Comparison of ENCODE assay signal across 19 cellular contexts in genomic region chr3:76308541-76308940, GRCh38.
"Had no signal": no experiment of that assay in that cellular context is flagged by ENCODE, and none has a peak within 500 bp of the region (broad histone marks: within the 10 kb centered on the region; RNA-seq: fewer than 3 reads in every experiment).

No MANE protein-coding gene starts in this region.

- H3K36me3 ChIP-seq: breast epithelium, esophagus squamous epithelium, neutrophil, right atrium auricular region, spleen, upper lobe of left lung had no signal

- DNase-seq: activated CD4-positive, alpha-beta T cell treated with anti-CD3 and anti-CD28 coated beads for 1 hour; activated CD4-positive, alpha-beta T cell treated with anti-CD3 and anti-CD28 coated beads, Interleukin-2, amount 50 U/mL, for 48 hours; activated gamma-delta T cell; activated T-cell treated with anti-CD3 and anti-CD28 coated beads, Interleukin-2, amount 50 U/mL, for 4 hours; anterior cingulate cortex; esophagus squamous epithelium; glutamatergic neuron; immature natural killer cell; left colon; naive thymus-derived CD4-positive, alpha-beta T cell; spleen; stimulated activated CD4-positive, alpha-beta T cell treated with anti-CD3 and anti-CD28 coated beads, Interleukin-2, amount 100 ng/mL, for 24 hours; stimulated activated naive CD4-positive, alpha-beta T cell treated with Interleukin-2 at 50 U/mL for 16 hours; SW 1271; T-helper 9 cell; upper lobe of left lung had no signal

- H3K27me3 ChIP-seq: breast epithelium, esophagus squamous epithelium, neutrophil, right atrium auricular region, spleen, upper lobe of left lung had no signal

- H3K4me3 ChIP-seq: breast epithelium, esophagus squamous epithelium, right atrium auricular region, spleen, upper lobe of left lung had no signal

- ATAC-seq: activated T-cell treated with anti-CD3 and anti-CD28 coated beads, Interleukin-2, amount 50 U/mL, for 4 hours; left colon; naive thymus-derived CD4-positive, alpha-beta T cell had no signal

- H3K9me3 ChIP-seq: esophagus squamous epithelium, neutrophil, right atrium auricular region, upper lobe of left lung had no signal

- H3K27ac ChIP-seq: breast epithelium, esophagus squamous epithelium, neutrophil, right atrium auricular region, spleen had no signal

- H3K4me1 ChIP-seq: breast epithelium, esophagus squamous epithelium, right atrium auricular region, spleen, upper lobe of left lung had no signal
